In genomic region chr2:222756951-222757645, GRCh38 we compare ENCODE assay signal across 14 cellular contexts.
DNase-seq lines count a peak whose midpoint lies in the region; ATAC-seq lines count a peak whose summit lies in the region.
"Had no signal": no experiment of that assay in that cellular context is flagged by ENCODE, and none has a peak within 500 bp of the region (broad histone marks: within the 10 kb centered on the region; RNA-seq: fewer than 3 reads in every experiment).

No MANE protein-coding gene starts in this region.

- intact Hi-C loops in cardiac septum (cut with DNase I): no loop called here

- no peak for ATAC-seq in HG02798 (IDR thresholded peaks at IDR 0.05; ENCODE audit: poor library complexity, unreplicated experiment)
- ATAC-seq in GM18520 (IDR thresholded peaks at IDR 0.05; ENCODE audit: unreplicated experiment): no peak

- DNase-seq in A172 (ENCODE audit: low spot score) (peak; percentile 85), HS-5 (ENCODE audit: low read depth) (peak; percentile 91), astrocyte of the hippocampus (ENCODE audit: low read depth, low spot score) (peak; percentile 51), islet precursor cell (peak; percentile 87), cardiac septum (ENCODE audit: low spot score) (no peak)
- DNase-seq in activated naive CD4-positive, alpha-beta T cell treated with anti-CD3 and anti-CD28 coated beads, Interleukin-2, amount 50 U/mL, for 16 hours: no peak
- DNase-seq: DND-41; effector CD8-positive, alpha-beta T cell; Karpas-422; mucosa of descending colon; NCI-H345; tibial artery had no signal

Comparison
In these comparisons a context has a peak if more than half of its experiments do, and no peak if none do; other contexts are left out.
1. DNase-seq: peak in A172 (single experiment), HS-5 (single experiment), astrocyte of the hippocampus (single experiment) and islet precursor cell (single experiment); none in activated naive CD4-positive, alpha-beta T cell treated with anti-CD3 and anti-CD28 coated beads, Interleukin-2, amount 50 U/mL, for 16 hours (single experiment) and cardiac septum (single experiment).